Comparison of ENCODE assay signal across 37 cellular contexts in the genomic region with DNA sequence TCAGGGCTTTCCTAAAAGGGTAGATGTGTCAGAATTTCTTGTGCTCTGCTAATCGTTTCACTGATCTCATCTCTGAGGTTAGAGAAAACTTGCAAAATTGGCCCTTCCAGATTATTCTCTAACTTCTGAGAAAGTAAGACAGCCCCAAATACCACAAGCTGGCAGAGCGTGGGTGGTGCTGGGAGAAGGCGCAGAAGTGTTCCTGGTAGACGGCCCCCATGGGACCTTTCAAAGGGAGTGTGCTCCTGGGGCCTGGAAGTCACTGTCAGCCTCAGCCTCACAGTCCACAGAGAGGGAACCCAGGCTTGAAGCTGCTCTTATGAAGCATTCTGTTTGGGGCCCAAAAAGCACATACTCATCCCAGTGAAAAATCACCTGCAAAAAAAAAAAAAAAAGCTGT.
"Had no signal": no experiment of that assay in that cellular context is flagged by ENCODE, and none has a peak within 500 bp of the region (broad histone marks: within the 10 kb centered on the region; RNA-seq: fewer than 3 reads in every experiment).

No MANE protein-coding gene starts in this region.

- ATAC-seq: activated CD8-positive, alpha-beta memory T cell treated with anti-CD3 and anti-CD28 coated beads, Interleukin-2, amount 10 ng/mL, durations not matched to agents 7 days and 5 days; activated T-cell treated with anti-CD3 and anti-CD28 coated beads, Interleukin-2, amount 50 U/mL, for 72 hours; activated T-helper 17 cell treated with anti-CD3 and anti-CD28 coated beads, Interleukin-2, amount 50 U/mL, for 72 hours; PC-3; T-cell; T-helper 17 cell had no signal

- H3K9me3 ChIP-seq: Peyer's patch, SJSA1, SK-N-SH had no signal

- H3K27me3 ChIP-seq: brain microvascular endothelial cell, Peyer's patch, SJSA1 had no signal

- H3K36me3 ChIP-seq: brain microvascular endothelial cell, Peyer's patch, SJSA1, WERI-Rb-1 had no signal

- H3K4me1 ChIP-seq: Peyer's patch had no signal

- H3K9ac ChIP-seq: SK-N-SH had no signal

- H3K4me3 ChIP-seq: Peyer's patch, SJSA1 had no signal

- DNase-seq: activated CD4-positive, alpha-beta memory T cell treated with anti-CD3 and anti-CD28 coated beads, Interleukin-2, amount 10 ng/mL, durations not matched to agents 7 days and 5 days; activated CD4-positive, alpha-beta T cell treated with anti-CD3 and anti-CD28 coated beads for 1 hour; activated CD4-positive, alpha-beta T cell treated with anti-CD3 and anti-CD28 coated beads for 48 hours; activated CD4-positive, CD25-positive, alpha-beta regulatory T cell; activated CD8-positive, alpha-beta memory T cell treated with anti-CD3 and anti-CD28 coated beads for 24 hours; activated CD8-positive, alpha-beta memory T cell treated with anti-CD3 and anti-CD28 coated beads, Interleukin-2, amount 10 ng/mL, durations not matched to agents 7 days and 5 days; activated effector memory CD4-positive, alpha-beta T cell treated with anti-CD3 and anti-CD28 coated beads, Interleukin-2, amount 50 U/mL, for 16 hours; activated naive CD4-positive, alpha-beta T cell; activated naive CD4-positive, alpha-beta T cell treated with anti-CD3 and anti-CD28 coated beads, Interleukin-2, amount 50 U/mL, for 16 hours; activated naive CD8-positive, alpha-beta T cell treated with anti-CD3 and anti-CD28 coated beads for 36 hours; activated T-cell treated with anti-CD3 and anti-CD28 coated beads, Interleukin-2, amount 50 U/mL, for 1 hour; activated T-cell treated with anti-CD3 and anti-CD28 coated beads, Interleukin-2, amount 50 U/mL, for 72 hours; amniotic stem cell; aorta; brain microvascular endothelial cell; central memory CD4-positive, alpha-beta T cell; KG1; MM.1S; MV-4-11; NCI-H1092 treated with DMSO at 0.1 percent for 48 hours; NCI-H1417 treated with DMSO at 0.1 percent for 48 hours; NCI-H187 treated with DMSO at 0.1 percent for 48 hours; NCI-H2081; NCI-H226; NCI-H446 treated with DMSO at 0.1 percent for 48 hours; NCI-H524; PC-3; Peyer's patch; RPMI8226; SHP77 treated with DMSO at 0.1 percent for 48 hours; SK-N-SH; T-cell; T-helper 17 cell; T-helper 9 cell; WERI-Rb-1 had no signal

- H3K27ac ChIP-seq: brain microvascular endothelial cell, Peyer's patch, SJSA1, WERI-Rb-1 had no signal

- H3K4me2 ChIP-seq: SK-N-SH had no signal
